Comparison of ENCODE assay signal across 8 cellular contexts in genomic region chr5:78984611-78985406, GRCh38. TPM values are rescaled to one million over a fixed set of nuclear protein-coding genes. Genes with fewer than 3 reads are reported as not detected.
DNase-seq lines count a peak whose midpoint lies in the region; ATAC-seq and TF ChIP-seq lines count a peak whose summit lies in the region.

ARSB (minus strand) TSS chr5:78985310; CDS start chr5:78985248, 62 bp downstream.

- no peaks in the 10 kb centered on the region for H3K36me3 Mint-ChIP-seq in chondrocyte (ENCODE audit: low read depth)

- no peaks in the 10 kb centered on the region for H3K27me3 Mint-ChIP-seq in chondrocyte (ENCODE audit: low read depth)

- DNase-seq in AG20443 (ENCODE audit: low spot score) (peak; percentile 97), NCI-H446 treated with DMSO at 0.1 percent for 48 hours (lab: John Stamatoyannopoulos, UW) (peak; percentile 69), chondrocyte (ENCODE audit: low spot score) (no peak), kidney glomerular epithelial cell (lab: John Stamatoyannopoulos, UW) (peak; percentile 69)
- peak; percentile 58 to 65 for DNase-seq in activated CD4-positive, alpha-beta T cell treated with anti-CD3 and anti-CD28 coated beads for 24 hours (ENCODE audit: low read depth in 2 of 2)
- DNase-seq in stimulated activated CD4-positive, alpha-beta T cell treated with anti-CD3 and anti-CD28 coated beads, Interleukin-1b, Interleukin-23, amount 100 ng/mL, for 24 hours (ENCODE audit: low read depth in 4 of 4, low spot score in 1 of 4), result peak; percentile 26 to 68 (median 55)

- peak within 1 kb of the TSS; percentile 90 for H3K27ac Mint-ChIP-seq in chondrocyte (ENCODE audit: unreplicated experiment)

- H3K4me3 Mint-ChIP-seq in chondrocyte (ENCODE audit: unreplicated experiment), result peak within 1 kb of the TSS; percentile 81

- peaks cover 36% of the 10 kb centered on the region for H3K4me1 Mint-ChIP-seq in chondrocyte (ENCODE audit: low read depth)

- ATAC-seq in GM19043 (IDR thresholded peaks at IDR 0.05; ENCODE audit: low read depth, unreplicated experiment), result peak; percentile 44
- peak; percentile 54 for ATAC-seq in HG03354 (IDR thresholded peaks at IDR 0.05; ENCODE audit: poor library complexity, severe bottlenecking, unreplicated experiment)

- H3K9me3 Mint-ChIP-seq in chondrocyte (ENCODE audit: low read depth), result no peaks in the 10 kb centered on the region

- TF ChIP-seq CTCF in chondrocyte (IDR thresholded peaks at IDR 0.05), result no peak

RNA-seq across cellular contexts. Expression of gene ARSB, which starts in this region (rescaled TPM):
- 42.6 to 45.1 TPM (median 45.0 TPM) in 3 replicates for total RNA-seq in chondrocyte
